In the genomic region with DNA sequence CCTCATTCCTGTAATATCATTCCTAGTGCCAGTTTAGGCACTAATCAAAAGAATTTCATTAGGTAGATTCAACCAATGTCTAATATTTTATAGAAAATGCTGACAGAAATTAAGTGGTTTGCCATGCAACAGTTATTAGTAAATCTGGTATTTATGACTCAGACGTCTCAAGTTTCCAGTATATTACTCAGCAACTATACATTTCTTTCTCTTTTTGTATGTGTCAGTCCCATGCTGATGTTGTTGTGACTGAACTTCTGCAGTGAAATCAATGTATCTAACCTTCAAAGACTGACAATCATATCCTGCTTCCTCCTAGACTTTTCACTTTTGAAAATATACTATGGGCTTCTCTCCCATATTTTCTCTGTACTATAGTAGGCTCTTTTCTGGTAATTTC, we compare ENCODE assay signal across 17 cellular contexts.
DNase-seq lines count a peak whose midpoint lies in the region; ATAC-seq, FAIRE-seq and TF ChIP-seq lines count a peak whose summit lies in the region.
"Had no signal": no experiment of that assay in that cellular context is flagged by ENCODE, and none has a peak within 500 bp of the region (broad histone marks: within the 10 kb centered on the region; RNA-seq: fewer than 3 reads in every experiment).

No MANE protein-coding gene starts in this region.

- no peaks in the 10 kb centered on the region for H3K36me3 Mint-ChIP-seq in chondrocyte (ENCODE audit: low read depth)
- H3K36me3 Mint-ChIP-seq: activated naive CD4-positive, alpha-beta T cell treated with anti-CD3 and anti-CD28 coated beads, Interleukin-2, amount 50 U/mL, for 72 hours had no signal

- peak; percentile 48 for FAIRE-seq in keratinocyte (lab: Jason Lieb, UNC)

- H4K20me1 ChIP-seq in keratinocyte (ENCODE audit: control insufficient read depth, extremely low read depth, insufficient read depth, low read length) = no peaks in the 10 kb centered on the region

- no peak overlapping the region for H3K4me3 ChIP-seq in keratinocyte (ENCODE audit: control insufficient read depth in 2 of 3, extremely low read depth in 1 of 3, insufficient read depth in 2 of 3, low read depth in 1 of 3, low read length in 3 of 3)
- no peak overlapping the region for H3K4me3 ChIP-seq in right atrium auricular region
- H3K4me3 ChIP-seq: GM23338 had no signal

- H3K4me1 ChIP-seq in keratinocyte (ENCODE audit: control insufficient read depth, extremely low read depth, insufficient read depth, low read length) = peaks cover 3% of the 10 kb centered on the region
- no peaks in the 10 kb centered on the region for H3K4me1 ChIP-seq in right atrium auricular region
- H3K4me1 ChIP-seq: parathyroid adenoma had no signal

- H3K27ac ChIP-seq in keratinocyte (ENCODE audit: control insufficient read depth, insufficient read depth, low read length) (no peak overlapping the region), right atrium auricular region (no peak overlapping the region)
- H3K27ac ChIP-seq: parathyroid adenoma had no signal

- no peak overlapping the region for H2AFZ ChIP-seq in keratinocyte (ENCODE audit: control insufficient read depth, low read length)
- H2AFZ ChIP-seq: GM23338, parathyroid adenoma had no signal

- no peaks in the 10 kb centered on the region for H3K27me3 Mint-ChIP-seq in chondrocyte (ENCODE audit: low read depth)

- no peak overlapping the region for H3K4me2 ChIP-seq in keratinocyte (ENCODE audit: control insufficient read depth, extremely low read depth, insufficient read depth, low read depth, low read length)
- H3K4me2 ChIP-seq: GM23338 had no signal

- no peaks in the 10 kb centered on the region for H3K9me3 Mint-ChIP-seq in chondrocyte (ENCODE audit: low read depth)
- H3K9me3 Mint-ChIP-seq: GM23338 had no signal

- H3K79me2 ChIP-seq in keratinocyte (ENCODE audit: control insufficient read depth, insufficient read depth, low read length) = no peaks in the 10 kb centered on the region
- H3K79me2 ChIP-seq: parathyroid adenoma had no signal

- H3K4me3 Mint-ChIP-seq in chondrocyte (ENCODE audit: unreplicated experiment) = no peak overlapping the region
- H3K4me3 Mint-ChIP-seq: GM23338 had no signal

- H3K9me3 ChIP-seq in keratinocyte (ENCODE audit: control insufficient read depth, low read depth, low read length) (no peaks in the 10 kb centered on the region), right atrium auricular region (no peaks in the 10 kb centered on the region)

- H3K9me1 ChIP-seq in keratinocyte (ENCODE audit: control insufficient read depth, extremely low read depth, insufficient read depth, low read length) = no peaks in the 10 kb centered on the region

- H3K36me3 ChIP-seq in keratinocyte (ENCODE audit: control insufficient read depth in 2 of 2, extremely low read depth in 1 of 2, insufficient read depth in 2 of 2, low read length in 2 of 2) = no peaks in the 10 kb centered on the region
- H3K36me3 ChIP-seq in right atrium auricular region = no peaks in the 10 kb centered on the region

- no peak for ATAC-seq in HG03280 (IDR thresholded peaks at IDR 0.05; ENCODE audit: unreplicated experiment)
- ATAC-seq: activated naive CD4-positive, alpha-beta T cell treated with anti-CD3 and anti-CD28 coated beads, Interleukin-2, amount 50 U/mL, for 72 hours; GM23338 had no signal

- H3K27me3 ChIP-seq in keratinocyte (ENCODE audit: control insufficient read depth, extremely low read depth, insufficient read depth, low read length) (no peaks in the 10 kb centered on the region), right atrium auricular region (no peaks in the 10 kb centered on the region)

- no peak for TF ChIP-seq CTCF in chondrocyte (IDR thresholded peaks at IDR 0.05)
- no peak for TF ChIP-seq CTCF in keratinocyte (optimal IDR thresholded peaks at IDR 0.05 in 1 of 3, IDR thresholded peaks at IDR 0.05 in 1 of 3, conservative IDR thresholded peaks at IDR 0.05 in 1 of 3; ENCODE audit: extremely low read depth in 1 of 3, insufficient read depth in 2 of 3, low read length in 3 of 3)
- no peak for TF ChIP-seq CTCF in right atrium auricular region (IDR thresholded peaks at IDR 0.05)

- DNase-seq in COLO829 (ENCODE audit: low spot score) (peak; percentile 44), LHCN-M2 (ENCODE audit: low read depth) (peak; percentile 50), chondrocyte (ENCODE audit: low spot score) (no peak), keratinocyte (ENCODE audit: low read depth, low spot score) (no peak), inferior parietal cortex (ENCODE audit: extremely low spot score) (no peak), right atrium auricular region (ENCODE audit: low spot score) (no peak), NCI-H128 (lab: John Stamatoyannopoulos, UW; ENCODE audit: unreplicated experiment) (no peak)
- DNase-seq: activated CD4-positive, alpha-beta T cell treated with anti-CD3 and anti-CD28 coated beads for 48 hours; cerebellar nuclear complex; erythroblast; midbrain; NCI-H82; Right ventricle myocardium superior had no signal

- peaks cover 8% of the 10 kb centered on the region for H3K4me1 Mint-ChIP-seq in chondrocyte (ENCODE audit: low read depth)
- H3K4me1 Mint-ChIP-seq: GM23338 had no signal

- H3K9ac ChIP-seq in keratinocyte (ENCODE audit: control insufficient read depth, extremely low read depth, insufficient read depth, low read length) = no peak overlapping the region
- H3K9ac ChIP-seq: parathyroid adenoma had no signal

- peak overlapping the region; percentile 38 for H3K27ac Mint-ChIP-seq in chondrocyte (ENCODE audit: unreplicated experiment)
- H3K27ac Mint-ChIP-seq: activated naive CD4-positive, alpha-beta T cell treated with anti-CD3 and anti-CD28 coated beads, Interleukin-2, amount 50 U/mL, for 72 hours; GM23338 had no signal

- dilution Hi-C loops in keratinocyte (cut with MboI; ENCODE audit: extremely low pct_ligation_motif_present, low sequenced_read_pairs) = no loop called here

Comparison
In these comparisons a context has a peak if more than half of its experiments do, and no peak if none do; other contexts are left out.
1. DNase-seq: peak in COLO829 (single experiment) and LHCN-M2 (single experiment); none in chondrocyte (single experiment), keratinocyte (single experiment), inferior parietal cortex (single experiment), right atrium auricular region (single experiment) and NCI-H128 (single experiment).